Comparison of ENCODE assay signal across 8 cellular contexts in genomic region chr20:60813066-60813465, GRCh38.
"Had no signal": no experiment of that assay in that cellular context is flagged by ENCODE, and none has a peak within 500 bp of the region (broad histone marks: within the 10 kb centered on the region; RNA-seq: fewer than 3 reads in every experiment).

No MANE protein-coding gene starts in this region.

- H3K27ac ChIP-seq: HL-60, KMS-11 had no signal

- DNase-seq: IMR-90, KBM-7, KG1 had no signal

- H3K4me3 Mint-ChIP-seq: IgD-negative memory B cell had no signal

- ATAC-seq: HepG2, K562 had no signal

- H3K36me3 Mint-ChIP-seq: IgD-negative memory B cell had no signal

- H3K27me3 Mint-ChIP-seq: IgD-negative memory B cell had no signal

- H3K9ac ChIP-seq: KMS-11 had no signal

- FAIRE-seq: HepG2, K562 had no signal

- H3K4me3 ChIP-seq: K562 had no signal

- H3K4me2 ChIP-seq: KMS-11 had no signal

- H3K27ac Mint-ChIP-seq: IgD-negative memory B cell had no signal

- H3K4me1 Mint-ChIP-seq: IgD-negative memory B cell had no signal
